ENCODE assay signal across 1 cellular context in genomic region chr3:160400048-160400630, GRCh38.
TF ChIP-seq lines count a peak whose summit lies in the region.

No MANE protein-coding gene starts in this region.

TF ChIP-seq in HCT116, 20 proteins besides CTCF, POLR2A, EP300 and RAD21 (continued from another document):
- TF ChIP-seq ATF3 (IDR thresholded peaks at IDR 0.05): no peak
